18 cellular contexts compared by ENCODE assay signal in the genomic region with DNA sequence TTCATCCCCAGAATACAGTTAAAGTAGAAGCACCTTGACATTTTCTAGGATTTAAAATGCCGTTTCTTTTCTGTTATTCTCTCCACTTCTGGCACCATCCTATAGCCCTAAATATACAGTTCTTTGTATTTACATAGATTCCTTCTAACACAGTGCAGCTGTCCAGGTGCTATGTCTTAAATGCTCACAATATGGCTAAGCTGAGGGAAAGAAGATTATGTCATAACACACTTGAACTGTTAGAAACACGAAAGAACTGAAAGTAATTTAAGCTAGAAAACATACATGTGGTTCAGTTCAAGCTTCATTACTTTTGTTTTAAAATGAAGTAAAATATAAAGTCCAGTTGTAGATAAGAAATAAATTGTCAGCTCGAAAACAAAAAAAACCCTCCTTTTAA.
A peak's percentile ranks its signal among the peaks of the same experiment; 100 is the strongest.
DNase-seq lines count a peak whose midpoint lies in the region; ATAC-seq and TF ChIP-seq lines count a peak whose summit lies in the region.
"Had no signal": no experiment of that assay in that cellular context is flagged by ENCODE, and none has a peak within 500 bp of the region (broad histone marks: within the 10 kb centered on the region; RNA-seq: fewer than 3 reads in every experiment).

No MANE protein-coding gene starts in this region.

- peak overlapping the region; percentile 12; the same call in 1 of the 2 replicates for H3K9ac ChIP-seq in iPS-20b (ENCODE audit: low read depth, low read length)

- H3K27me3 ChIP-seq in iPS-20b (ENCODE audit: insufficient read depth, low read length) (no peaks in the 10 kb centered on the region), H7 (ENCODE audit: control insufficient read depth, insufficient read depth, low read length) (no peaks in the 10 kb centered on the region)
- H3K27me3 ChIP-seq: testis had no signal

- H3K9me3 ChIP-seq in iPS-20b (ENCODE audit: insufficient read depth, low read depth, low read length) = no peaks in the 10 kb centered on the region
- H3K9me3 ChIP-seq: testis had no signal

- H3K4me3 ChIP-seq in iPS-20b (ENCODE audit: low read length) (no peak overlapping the region), H7 (ENCODE audit: insufficient read depth, low read depth, low read length) (no peak overlapping the region)
- H3K4me3 ChIP-seq: testis had no signal

- peaks cover 19% of the 10 kb centered on the region for H3K4me1 ChIP-seq in iPS-20b (ENCODE audit: insufficient read depth, low read length)
- H3K4me1 ChIP-seq: testis had no signal

- POLR2A ChIA-PET in RWPE1 (lab: Yijun Ruan, JAX; ENCODE audit: low non-redundant PET) = no interaction called here

- ATAC-seq in GM18909 (IDR thresholded peaks at IDR 0.05; ENCODE audit: poor library complexity, unreplicated experiment) (peak; percentile 33), GM21786 (IDR thresholded peaks at IDR 0.05; ENCODE audit: unreplicated experiment) (peak; percentile 31), HG03342 (IDR thresholded peaks at IDR 0.05; ENCODE audit: unreplicated experiment) (peak; percentile 39)
- ATAC-seq: activated CD8-positive, alpha-beta T cell treated with anti-CD3 and anti-CD28 coated beads, Interleukin-2, amount 10 ng/mL, durations not matched to agents 7 days and 5 days had no signal

- H3K27ac ChIP-seq in iPS-20b (ENCODE audit: low read length) (no peak overlapping the region), RWPE1 (no peak overlapping the region)
- H3K27ac ChIP-seq: testis had no signal

- no peak for TF ChIP-seq CTCF in RWPE1 (conservative IDR thresholded peaks at IDR 0.05; ENCODE audit: low read depth)

- H3K36me3 ChIP-seq in iPS-20b (ENCODE audit: insufficient read depth, low read depth, low read length) (no peaks in the 10 kb centered on the region), H7 (replicated peaks; ENCODE audit: control insufficient read depth, insufficient read depth, low read length) (no peaks in the 10 kb centered on the region)

- DNase-seq in H7 (no peak), RWPE1 (ENCODE audit: low spot score) (no peak), cerebellar nuclear complex (lab: John Stamatoyannopoulos, UW) (no peak)
- DNase-seq: activated B cell treated with CpG ODN at 0.5 μM for 24 hours; activated CD8-positive, alpha-beta T cell treated with anti-CD3 and anti-CD28 coated beads, Interleukin-2, amount 10 ng/mL, durations not matched to agents 7 days and 5 days; activated T-cell treated with anti-CD3 and anti-CD28 coated beads, Interleukin-2, amount 50 U/mL, for 48 hours; Calu3; head of caudate nucleus; immature natural killer cell; NCI-H2081 treated with DMSO at 0.1 percent for 48 hours; NCI-H510A treated with DMSO at 0.1 percent for 48 hours; retina; stimulated activated CD4-positive, alpha-beta T cell treated with anti-CD3 and anti-CD28 coated beads, Interleukin-12 subunit alpha, Interleukin-12 subunit beta, amount 100 ng/mL, for 4 hours; testis had no signal

- CTCF ChIA-PET in RWPE1 (lab: Yijun Ruan, JAX) = no interaction called here
